8 cellular contexts compared by ENCODE assay signal in genomic region chr16:88781140-88782077, GRCh38. TPM values are rescaled to one million over a fixed set of nuclear protein-coding genes. Genes with fewer than 3 reads are reported as not detected.
DNase-seq lines count a peak whose midpoint lies in the region; TF ChIP-seq lines count a peak whose summit lies in the region.

No MANE protein-coding gene starts in this region.

- CTCF ChIA-PET in OCI-LY7 (lab: Charles Lee; ENCODE audit: unreplicated experiment) = interaction anchor here (0.5 to 0.9 kb wide), 3 partner anchors 12 to 44 kb away, joined by 3 to 4 read pairs (median 4); no protein-coding TSS in a partner anchor

- H3K18ac ChIP-seq in mesendoderm (ENCODE audit: low read length) = no peak overlapping the region

- BruUV-seq in OCI-LY7 (replicated peaks; lab: Mats Ljungman, UMichigan) = no TSS peak

- H3K9me3 ChIP-seq in OCI-LY7 (ENCODE audit: low read length) (no peaks in the 10 kb centered on the region), vagina (no peaks in the 10 kb centered on the region)

- H3K4ac ChIP-seq in mesendoderm (ENCODE audit: low read depth, low read length) = no peak overlapping the region

- H3K56ac ChIP-seq in mesendoderm (ENCODE audit: low read length) = peak overlapping the region; percentile 56

- H4K20me1 ChIP-seq in OCI-LY7 (ENCODE audit: insufficient read depth, low read length) = no peaks in the 10 kb centered on the region

- POLR2A ChIA-PET in OCI-LY7 (lab: Charles Lee) = interaction anchor here (0.7 to 1.5 kb wide), 3 partner anchors 12 to 327 kb away, joined by 3 to 17 read pairs (median 4); no protein-coding TSS in a partner anchor

- H2BK5ac ChIP-seq in mesendoderm (ENCODE audit: low read length) = no peak overlapping the region

- H2BK120ac ChIP-seq in mesendoderm (ENCODE audit: low read depth, low read length) = no peak overlapping the region

- in situ Hi-C loops in GM13977 (cut with MboI; ENCODE audit: low pct_unique_long_range_greater_than_20kb, low sequenced_read_pairs, unreplicated experiment) = loop anchor here (10.0 kb wide), 1 partner anchor 47 kb away; no protein-coding TSS in a partner anchor

- H3K79me2 ChIP-seq in OCI-LY7 (ENCODE audit: insufficient read depth, low read depth, low read length) (peaks cover 47% of the 10 kb centered on the region; the same call in 1 of the 2 replicates), mesendoderm (ENCODE audit: control insufficient read depth, insufficient read depth, low read length) (peaks cover 29% of the 10 kb centered on the region)

- H2BK15ac ChIP-seq in mesendoderm (replicated peaks; ENCODE audit: low read depth) = no peak overlapping the region

- H4K5ac ChIP-seq in mesendoderm (ENCODE audit: low read length) = no peak overlapping the region

- peak overlapping the region; percentile 33 for H3K4me3 ChIP-seq in OCI-LY7 (ENCODE audit: low read depth, low read length, poor library complexity, severe bottlenecking)
- no peak overlapping the region for H3K4me3 ChIP-seq in mesendoderm (ENCODE audit: low read length)
- no peak overlapping the region for H3K4me3 ChIP-seq in vagina

- no peak for TF ChIP-seq POLR2A in vagina (IDR thresholded peaks at IDR 0.05)

- peak overlapping the region; percentile 86 for H3K4me2 ChIP-seq in OCI-LY7 (ENCODE audit: low read length)
- no peak overlapping the region for H3K4me2 ChIP-seq in mesendoderm (ENCODE audit: low read length)

- intact Hi-C loops in OCI-LY7 (cut with micrococcal nuclease; ENCODE audit: unreplicated experiment) (loop anchor here (2.0 to 5.0 kb wide), 2 partner anchors 75 to 119 kb away; partner anchors contain the start of genes CTU2, MVD and RNF166), vagina (cut with DNase I) (no loop called here)

- peak overlapping the region; percentile 47 for H3K27ac ChIP-seq in OCI-LY7 (ENCODE audit: low read depth, low read length, poor library complexity, severe bottlenecking)
- H3K27ac ChIP-seq in mesendoderm (ENCODE audit: low read depth, low read length) = no peak overlapping the region
- H3K27ac ChIP-seq in vagina = peak overlapping the region; percentile 96

- no peak overlapping the region for H4K8ac ChIP-seq in mesendoderm (ENCODE audit: low read depth, low read length)

- H3K36me3 ChIP-seq in OCI-LY7 (ENCODE audit: insufficient read depth, low read length) = no peaks in the 10 kb centered on the region
- no peaks in the 10 kb centered on the region for H3K36me3 ChIP-seq in mesendoderm (ENCODE audit: control insufficient read depth, insufficient read depth, low read length)
- H3K36me3 ChIP-seq in vagina = no peaks in the 10 kb centered on the region

- peaks cover 45% of the 10 kb centered on the region for H3K4me1 ChIP-seq in OCI-LY7 (ENCODE audit: insufficient read depth, low read length, poor library complexity, severe bottlenecking)
- no peaks in the 10 kb centered on the region for H3K4me1 ChIP-seq in mesendoderm (ENCODE audit: control insufficient read depth, low read depth, low read length)
- H3K4me1 ChIP-seq in vagina = peaks cover 74% of the 10 kb centered on the region

- H2AFZ ChIP-seq in OCI-LY7 (ENCODE audit: low read length) = no peak overlapping the region

- no CpG with 5 or more reads among the region's 28 CpGs for WGBS in mesendoderm (ENCODE audit: extremely low coverage, insufficient coverage, low lambda C conversion rate)

- no peaks in the 10 kb centered on the region for H3K27me3 ChIP-seq in mesendoderm (ENCODE audit: insufficient read depth, low read length, poor library complexity)
- no peaks in the 10 kb centered on the region for H3K27me3 ChIP-seq in vagina

- H3K9me2 ChIP-seq in OCI-LY7 (ENCODE audit: insufficient read depth, low read length) = no peaks in the 10 kb centered on the region

- TF ChIP-seq CTCF in GM13977 (IDR thresholded peaks at IDR 0.05; ENCODE audit: extremely low read depth, insufficient read depth, missing control alignments) (no peak), OCI-LY7 (conservative IDR thresholded peaks at IDR 0.05; ENCODE audit: low read length) (no peak), vagina (IDR thresholded peaks at IDR 0.05) (no peak)

- H3K9ac ChIP-seq in mesendoderm (ENCODE audit: low read length) = no peak overlapping the region

- H2AK5ac ChIP-seq in mesendoderm (ENCODE audit: low read length) = no peak overlapping the region

- peaks cover 5% of the 10 kb centered on the region for H3K79me1 ChIP-seq in mesendoderm (ENCODE audit: low read length)

- H3K23ac ChIP-seq in mesendoderm (ENCODE audit: low read length) = no peak overlapping the region

- DNase-seq in GM13977 (ENCODE audit: low spot score) (peak; percentile 83), OCI-LY7 (ENCODE audit: low spot score) (peak; percentile 58), mesendoderm (no peak), vagina (ENCODE audit: extremely low spot score in 2 of 2) (no peak), HT-29 (ENCODE audit: low spot score) (no peak), NCI-H446 treated with DMSO at 0.1 percent for 48 hours (lab: John Stamatoyannopoulos, UW) (no peak), D341Med (ENCODE audit: low spot score) (no peak)
- peak; percentile 91 for DNase-seq in activated effector memory CD4-positive, alpha-beta T cell treated with anti-CD3 and anti-CD28 coated beads, Interleukin-2, amount 50 U/mL, for 16 hours

RNA-seq across cellular contexts. Expression of gene PIEZO1, which starts 3.6 kb away (rescaled TPM):
- 123 and 144 TPM in 2 replicates for total RNA-seq in OCI-LY7 (2014; rRNA removed; shearing (Covaris generic))
- 154 and 157 TPM in 2 replicates for total RNA-seq in OCI-LY7 (2022)
- polyA plus RNA-seq in mesendoderm (2013, experiment 1 of 2) = 37.5 TPM
- 38.4 TPM for polyA plus RNA-seq in mesendoderm (2013, experiment 2 of 2)
- total RNA-seq in vagina = 184 TPM
- total RNA-seq in HT-29 (2014; rRNA removed; shearing (Covaris generic)) = 327 and 375 TPM in 2 replicates

RNA-seq across cellular contexts. Expression of gene CDT1, which starts 22.2 kb away (rescaled TPM):
- 82.7 and 90.2 TPM in 2 replicates for total RNA-seq in OCI-LY7 (2014; rRNA removed; shearing (Covaris generic))
- 108 and 150 TPM in 2 replicates for total RNA-seq in OCI-LY7 (2022)
- 38.9 TPM for polyA plus RNA-seq in mesendoderm (2013, experiment 1 of 2)
- polyA plus RNA-seq in mesendoderm (2013, experiment 2 of 2) = 37.7 TPM
- total RNA-seq in vagina = 10.8 TPM
- 120 and 146 TPM in 2 replicates for total RNA-seq in HT-29 (2014; rRNA removed; shearing (Covaris generic))

RNA-seq across cellular contexts. Expression of gene APRT, which starts 30.3 kb away (rescaled TPM):
- 168 and 216 TPM in 2 replicates for total RNA-seq in OCI-LY7 (2014; rRNA removed; shearing (Covaris generic))
- total RNA-seq in OCI-LY7 (2022) (118 and 151 TPM in 2 replicates), vagina (134 TPM)
- polyA plus RNA-seq in mesendoderm (2013, experiment 1 of 2) = 300 TPM
- 305 TPM for polyA plus RNA-seq in mesendoderm (2013, experiment 2 of 2)
- 669 and 675 TPM in 2 replicates for total RNA-seq in HT-29 (2014; rRNA removed; shearing (Covaris generic))

Comparison
In these comparisons a context has a peak if more than half of its experiments do, and no peak if none do; other contexts are left out.
1. DNase-seq: peak in GM13977 (single experiment), OCI-LY7 (single experiment) and activated effector memory CD4-positive, alpha-beta T cell treated with anti-CD3 and anti-CD28 coated beads, Interleukin-2, amount 50 U/mL, for 16 hours (single experiment); none in mesendoderm (single experiment), vagina (0 of 2), HT-29 (single experiment), NCI-H446 treated with DMSO at 0.1 percent for 48 hours (single experiment) and D341Med (single experiment).